Comparison of ENCODE assay signal across 8 cellular contexts in the genomic region with DNA sequence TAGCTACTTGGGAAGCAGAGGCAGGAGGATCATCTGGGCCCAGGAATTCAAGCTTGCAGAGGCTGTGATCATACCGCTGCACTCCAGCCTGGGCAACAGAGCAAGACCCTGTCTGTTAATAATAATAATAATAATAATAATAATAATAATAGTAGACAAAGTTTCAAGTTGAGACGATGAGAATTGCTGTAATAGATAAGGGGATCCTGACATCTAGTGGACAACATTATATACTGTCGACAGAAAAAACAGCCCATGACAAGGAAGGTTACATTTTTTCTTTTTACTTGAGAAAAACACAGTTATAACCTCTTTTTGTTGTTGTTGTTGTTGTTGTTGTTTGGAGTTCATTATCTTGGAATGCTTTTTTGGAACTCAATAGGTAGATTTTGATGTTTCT. TPM values are rescaled to one million over a fixed set of nuclear protein-coding genes. Genes with fewer than 3 reads are reported as not detected.
DNase-seq lines count a peak whose midpoint lies in the region; ATAC-seq and TF ChIP-seq lines count a peak whose summit lies in the region.
"Had no signal": no experiment of that assay in that cellular context is flagged by ENCODE, and none has a peak within 500 bp of the region (broad histone marks: within the 10 kb centered on the region; RNA-seq: fewer than 3 reads in every experiment).

No MANE protein-coding gene starts in this region.

- DNase-seq in EL: peak; percentile 44
- peak; percentile 39 for DNase-seq in M059J (ENCODE audit: low read depth)
- DNase-seq in astrocyte of the spinal cord (ENCODE audit: low read depth, low spot score): peak; percentile 36
- peak; percentile 27 for DNase-seq in kidney glomerular epithelial cell (lab: John Stamatoyannopoulos, UW)
- DNase-seq in stimulated activated CD4-positive, alpha-beta T cell treated with anti-CD3 and anti-CD28 coated beads, Interleukin-4, amount 100 ng/mL, for 24 hours: no peak

- TF ChIP-seq CTCF in astrocyte of the spinal cord (IDR thresholded peaks at IDR 0.05; ENCODE audit: low read depth, low read length): peak; percentile 38

- no peak overlapping the region for H3K4me3 ChIP-seq in astrocyte of the spinal cord (ENCODE audit: low read depth, low read length)
- H3K4me3 ChIP-seq: SK-N-MC had no signal

- in situ Hi-C loops in astrocyte of the spinal cord (cut with HindIII; ENCODE audit: low sequenced_read_pairs): no loop called here

- ATAC-seq in HG03469 (IDR thresholded peaks at IDR 0.05; ENCODE audit: unreplicated experiment) (no peak), GM21529 (IDR thresholded peaks at IDR 0.05; ENCODE audit: unreplicated experiment) (no peak)

RNA-seq across cellular contexts. Expression of a gene that starts 35.3 kb away (rescaled TPM):
- 54.8 and 83.9 TPM in 2 replicates for total RNA-seq in M059J (2014; rRNA removed; shearing (Covaris generic))
